Comparison of ENCODE assay signal across 16 cellular contexts in genomic region chr1:7378346-7379130, GRCh38.
DNase-seq lines count a peak whose midpoint lies in the region; ATAC-seq and TF ChIP-seq lines count a peak whose summit lies in the region.
"Had no signal": no experiment of that assay in that cellular context is flagged by ENCODE, and none has a peak within 500 bp of the region (broad histone marks: within the 10 kb centered on the region; RNA-seq: fewer than 3 reads in every experiment).

No MANE protein-coding gene starts in this region.

- no peak overlapping the region for H4K91ac ChIP-seq in neuronal stem cell (ENCODE audit: low read depth, low read length, poor library complexity)

- TF ChIP-seq CTCF in natural killer cell (IDR thresholded peaks at IDR 0.05) (no peak), WTC11 (IDR thresholded peaks at IDR 0.05) (no peak)

- H3K14ac ChIP-seq in neuronal stem cell (ENCODE audit: low read length) = no peak overlapping the region

- peak overlapping the region; percentile 66 for H3K18ac ChIP-seq in neuronal stem cell (ENCODE audit: low read length)

- no peaks in the 10 kb centered on the region for H3K27me3 ChIP-seq in neuronal stem cell (ENCODE audit: control insufficient read depth in 3 of 3, insufficient read depth in 3 of 3, low read depth in 1 of 3, low read length in 3 of 3)

- H3K9ac ChIP-seq in neuronal stem cell (ENCODE audit: low read depth, low read length, poor library complexity) = no peak overlapping the region
- H3K9ac ChIP-seq: KMS-11 had no signal

- H3K9me3 ChIP-seq in neuronal stem cell (replicated peaks in 1 of 2; ENCODE audit: control insufficient read depth in 2 of 2, insufficient read depth in 1 of 2, low read depth in 1 of 2, low read length in 2 of 2) = no peaks in the 10 kb centered on the region
- H3K9me3 ChIP-seq: HAP-1 had no signal

- H2BK12ac ChIP-seq in neuronal stem cell (ENCODE audit: low read length) = no peak overlapping the region

- H3K9me3 Mint-ChIP-seq in natural killer cell (no peaks in the 10 kb centered on the region), WTC11 (peaks cover 4% of the 10 kb centered on the region; the same call in 1 of the 2 replicates)
- H3K9me3 Mint-ChIP-seq in natural killer cell treated with Interleukin-12 subunit alpha and Interleukin-12 subunit beta and Interleukin-15 and Interleukin-18, amount 100 ng/mL, for 72 hours = no peaks in the 10 kb centered on the region
- H3K9me3 Mint-ChIP-seq: activated CD4-positive, alpha-beta T cell treated with anti-CD3 and anti-CD28 coated beads, Interleukin-2, amount 10 ng/mL, durations not matched to agents 24 days and 14 days had no signal

- ATAC-seq in natural killer cell = no peak
- no peak for ATAC-seq in natural killer cell treated with Interleukin-12 subunit alpha and Interleukin-12 subunit beta and Interleukin-15 and Interleukin-18, amount 100 ng/mL, for 72 hours
- ATAC-seq in WTC11 = no peak
- no peak for ATAC-seq in GM21737 (IDR thresholded peaks at IDR 0.05; ENCODE audit: unreplicated experiment)
- ATAC-seq: GM12878 had no signal

- DNase-seq in natural killer cell = peak; percentile 3
- DNase-seq in natural killer cell treated with Interleukin-12 subunit alpha and Interleukin-12 subunit beta and Interleukin-15 and Interleukin-18, amount 100 ng/mL, for 72 hours (ENCODE audit: low spot score) = no peak
- DNase-seq in ecto neural progenitor cell (ENCODE audit: low spot score) = peak; percentile 40
- DNase-seq in neuronal stem cell (ENCODE audit: low spot score) = no peak
- no peak for DNase-seq in stimulated activated CD4-positive, alpha-beta T cell treated with anti-CD3 and anti-CD28 coated beads, Interleukin-12 subunit alpha, Interleukin-12 subunit beta, amount 100 ng/mL, for 4 hours
- no peak for DNase-seq in WTC11 (ENCODE audit: low spot score)
- DNase-seq in MV-4-11 (lab: John Stamatoyannopoulos, UW) = no peak
- DNase-seq: activated CD4-positive, alpha-beta T cell treated with anti-CD3 and anti-CD28 coated beads, Interleukin-2, amount 10 ng/mL, durations not matched to agents 24 days and 14 days; naive B cell; stimulated activated CD4-positive, alpha-beta T cell treated with anti-CD3 and anti-CD28 coated beads, Interleukin-2, amount 100 ng/mL, for 24 hours; T1000 had no signal

- POLR2A ChIA-PET in WTC11 (lab: Charles Lee) = no interaction called here

- H3K27ac Mint-ChIP-seq in natural killer cell = no peak overlapping the region
- no peak overlapping the region for H3K27ac Mint-ChIP-seq in natural killer cell treated with Interleukin-12 subunit alpha and Interleukin-12 subunit beta and Interleukin-15 and Interleukin-18, amount 100 ng/mL, for 72 hours
- no peak overlapping the region for H3K27ac Mint-ChIP-seq in WTC11
- H3K27ac Mint-ChIP-seq: activated CD4-positive, alpha-beta T cell treated with anti-CD3 and anti-CD28 coated beads, Interleukin-2, amount 10 ng/mL, durations not matched to agents 24 days and 14 days; naive B cell had no signal

- H3K4me1 ChIP-seq in neuronal stem cell (ENCODE audit: control insufficient read depth in 2 of 2, insufficient read depth in 1 of 2, low read depth in 1 of 2, low read length in 2 of 2) = peaks cover 11 to 24% of the 10 kb centered on the region in 2 donors
- H3K4me1 ChIP-seq: HAP-1 had no signal

- no peak overlapping the region for H3K4ac ChIP-seq in neuronal stem cell (ENCODE audit: low read length)

- CTCF ChIA-PET in WTC11 (lab: Charles Lee) = interaction anchor here (1.3 kb wide), 1 partner anchor 32 kb away, joined by 3 read pairs; no protein-coding TSS in a partner anchor

- intact Hi-C loops in natural killer cell (cut with micrococcal nuclease) = no loop called here

- H4K8ac ChIP-seq in neuronal stem cell (ENCODE audit: low read depth, low read length) = no peak overlapping the region

- no peaks in the 10 kb centered on the region for H3K36me3 ChIP-seq in neuronal stem cell (replicated peaks in 1 of 2; ENCODE audit: control insufficient read depth in 2 of 2, insufficient read depth in 2 of 2, low read length in 2 of 2)
- H3K36me3 ChIP-seq: HAP-1 had no signal

- no peak overlapping the region for H3K4me2 ChIP-seq in neuronal stem cell (ENCODE audit: insufficient read depth, low read length, poor library complexity, severe bottlenecking)
- H3K4me2 ChIP-seq: KMS-11 had no signal

- no CpG with 5 or more reads among the region's 14 CpGs for WGBS in neuronal stem cell (ENCODE audit: extremely low coverage in 2 of 2, insufficient read length in 2 of 2, insufficient replicate concordance in 1 of 2), 2 donors

- H3K23ac ChIP-seq in neuronal stem cell (ENCODE audit: low read depth, low read length, poor library complexity) = no peak overlapping the region

- H2AFZ ChIP-seq in neuronal stem cell (ENCODE audit: low read length) = no peak overlapping the region

- no peak overlapping the region for H3K4me3 ChIP-seq in neuronal stem cell (ENCODE audit: low read length in 2 of 2)
- H3K4me3 ChIP-seq: GM12878, HAP-1 had no signal

- H3K79me1 ChIP-seq in neuronal stem cell (ENCODE audit: low read depth, low read length) = no peaks in the 10 kb centered on the region

- no peak overlapping the region for H2BK15ac ChIP-seq in neuronal stem cell (ENCODE audit: low read length)

- peaks cover 3 to 12% of the 10 kb centered on the region in 2 donors for H3K27me3 Mint-ChIP-seq in natural killer cell (ENCODE audit: low read depth in 2 of 2)
- H3K27me3 Mint-ChIP-seq in natural killer cell treated with Interleukin-12 subunit alpha and Interleukin-12 subunit beta and Interleukin-15 and Interleukin-18, amount 100 ng/mL, for 72 hours = peaks cover 13% of the 10 kb centered on the region in 2 donors
- no peaks in the 10 kb centered on the region for H3K27me3 Mint-ChIP-seq in WTC11 (ENCODE audit: low read depth)

- H3K4me1 Mint-ChIP-seq in natural killer cell = no peaks in the 10 kb centered on the region
- H3K4me1 Mint-ChIP-seq in natural killer cell treated with Interleukin-12 subunit alpha and Interleukin-12 subunit beta and Interleukin-15 and Interleukin-18, amount 100 ng/mL, for 72 hours (ENCODE audit: low read depth in 2 of 2) = no peaks in the 10 kb centered on the region
- peaks cover 42% of the 10 kb centered on the region for H3K4me1 Mint-ChIP-seq in WTC11
- H3K4me1 Mint-ChIP-seq: activated CD4-positive, alpha-beta T cell treated with anti-CD3 and anti-CD28 coated beads, Interleukin-2, amount 10 ng/mL, durations not matched to agents 24 days and 14 days; central memory CD8-positive, alpha-beta T cell; naive B cell had no signal

- no peaks in the 10 kb centered on the region for H3K36me3 Mint-ChIP-seq in natural killer cell
- H3K36me3 Mint-ChIP-seq in natural killer cell treated with Interleukin-12 subunit alpha and Interleukin-12 subunit beta and Interleukin-15 and Interleukin-18, amount 100 ng/mL, for 72 hours = no peaks in the 10 kb centered on the region
- no peaks in the 10 kb centered on the region for H3K36me3 Mint-ChIP-seq in WTC11
- H3K36me3 Mint-ChIP-seq: naive B cell had no signal

- no peak overlapping the region for H2BK120ac ChIP-seq in neuronal stem cell (ENCODE audit: low read depth, low read length)

- H2AK5ac ChIP-seq in neuronal stem cell (ENCODE audit: low read depth, low read length) = peak overlapping the region; percentile 84

- H3K4me3 Mint-ChIP-seq in natural killer cell (no peak overlapping the region), WTC11 (no peak overlapping the region)
- no peak overlapping the region for H3K4me3 Mint-ChIP-seq in natural killer cell treated with Interleukin-12 subunit alpha and Interleukin-12 subunit beta and Interleukin-15 and Interleukin-18, amount 100 ng/mL, for 72 hours
- H3K4me3 Mint-ChIP-seq: activated CD4-positive, alpha-beta T cell treated with anti-CD3 and anti-CD28 coated beads, Interleukin-2, amount 10 ng/mL, durations not matched to agents 24 days and 14 days; central memory CD8-positive, alpha-beta T cell; naive B cell had no signal

- H3K27ac ChIP-seq in neuronal stem cell (replicated peaks; ENCODE audit: low read length) = no peak overlapping the region
- H3K27ac ChIP-seq: KMS-11 had no signal

- H2BK5ac ChIP-seq in neuronal stem cell (ENCODE audit: low read length) = no peak overlapping the region

TF ChIP-seq in WTC11, 78 proteins besides CTCF, POLR2A, EP300 and RAD21 (continues in another document):
- TF ChIP-seq AFF4 (CRISPR knock-in tag; IDR thresholded peaks at IDR 0.05; ENCODE audit: borderline replicate concordance) = no peak

Comparison
In these comparisons a context has a peak if more than half of its experiments do, and no peak if none do; other contexts are left out.
1. DNase-seq: peak in natural killer cell (single experiment) and ecto neural progenitor cell (single experiment); none in natural killer cell treated with Interleukin-12 subunit alpha and Interleukin-12 subunit beta and Interleukin-15 and Interleukin-18, amount 100 ng/mL, for 72 hours (single experiment), neuronal stem cell (single experiment), stimulated activated CD4-positive, alpha-beta T cell treated with anti-CD3 and anti-CD28 coated beads, Interleukin-12 subunit alpha, Interleukin-12 subunit beta, amount 100 ng/mL, for 4 hours (single experiment), WTC11 (single experiment) and MV-4-11 (single experiment).